In genomic region chr16:19555186-19555937, GRCh38 we compare ENCODE assay signal across 8 cellular contexts. TPM values are rescaled to one million over a fixed set of nuclear protein-coding genes. Genes with fewer than 3 reads are reported as not detected.
DNase-seq lines count a peak whose midpoint lies in the region; ATAC-seq, FAIRE-seq and TF ChIP-seq lines count a peak whose summit lies in the region.

A gene with protein sequence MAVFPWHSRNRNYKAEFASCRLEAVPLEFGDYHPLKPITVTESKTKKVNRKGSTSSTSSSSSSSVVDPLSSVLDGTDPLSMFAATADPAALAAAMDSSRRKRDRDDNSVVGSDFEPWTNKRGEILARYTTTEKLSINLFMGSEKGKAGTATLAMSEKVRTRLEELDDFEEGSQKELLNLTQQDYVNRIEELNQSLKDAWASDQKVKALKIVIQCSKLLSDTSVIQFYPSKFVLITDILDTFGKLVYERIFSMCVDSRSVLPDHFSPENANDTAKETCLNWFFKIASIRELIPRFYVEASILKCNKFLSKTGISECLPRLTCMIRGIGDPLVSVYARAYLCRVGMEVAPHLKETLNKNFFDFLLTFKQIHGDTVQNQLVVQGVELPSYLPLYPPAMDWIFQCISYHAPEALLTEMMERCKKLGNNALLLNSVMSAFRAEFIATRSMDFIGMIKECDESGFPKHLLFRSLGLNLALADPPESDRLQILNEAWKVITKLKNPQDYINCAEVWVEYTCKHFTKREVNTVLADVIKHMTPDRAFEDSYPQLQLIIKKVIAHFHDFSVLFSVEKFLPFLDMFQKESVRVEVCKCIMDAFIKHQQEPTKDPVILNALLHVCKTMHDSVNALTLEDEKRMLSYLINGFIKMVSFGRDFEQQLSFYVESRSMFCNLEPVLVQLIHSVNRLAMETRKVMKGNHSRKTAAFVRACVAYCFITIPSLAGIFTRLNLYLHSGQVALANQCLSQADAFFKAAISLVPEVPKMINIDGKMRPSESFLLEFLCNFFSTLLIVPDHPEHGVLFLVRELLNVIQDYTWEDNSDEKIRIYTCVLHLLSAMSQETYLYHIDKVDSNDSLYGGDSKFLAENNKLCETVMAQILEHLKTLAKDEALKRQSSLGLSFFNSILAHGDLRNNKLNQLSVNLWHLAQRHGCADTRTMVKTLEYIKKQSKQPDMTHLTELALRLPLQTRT (plus strand): TSS chr16:19555703. CDS start chr16:19555730, 27 bp downstream.

- POLR2A ChIA-PET in BJ (lab: Charles Lee), result interaction anchor here (0.9 kb wide), 1 partner anchor 32 kb away, joined by 3 read pairs; the partner anchor contains the start of gene CCP110

- DNase-seq in BJ (ENCODE audit: low read depth) (peak; percentile 94), GM19238 (ENCODE audit: insufficient read length, low spot score) (peak; percentile 80), NCI-H524 (lab: John Stamatoyannopoulos, UW) (peak; percentile 98 to 99), kidney tubule cell (ENCODE audit: low spot score) (peak; percentile 99)
- peak; percentile 97 for DNase-seq in activated CD4-positive, alpha-beta T cell treated with anti-CD3 and anti-CD28 coated beads for 48 hours
- peak; percentile 86 to 90 (median 88) for DNase-seq in stimulated activated CD4-positive, alpha-beta T cell treated with anti-CD3 and anti-CD28 coated beads, Interleukin-1b, Interleukin-23, amount 100 ng/mL, for 24 hours (ENCODE audit: low read depth in 4 of 4, low spot score in 1 of 4)

- peak; percentile 83 for TF ChIP-seq CTCF in BJ (IDR thresholded peaks at IDR 0.05; ENCODE audit: insufficient read depth, low read depth, low read length)

- H3K36me3 ChIP-seq in BJ (ENCODE audit: control insufficient read depth, insufficient read depth, low read length), result no peaks in the 10 kb centered on the region

- no peaks in the 10 kb centered on the region for H3K27me3 ChIP-seq in BJ (ENCODE audit: control insufficient read depth, insufficient read depth, low read length)

- CTCF ChIA-PET in BJ (lab: Yijun Ruan, JAX), result interaction anchor here (0.7 to 2.4 kb wide), 10 partner anchors 9 to 336 kb away, joined by 3 to 14 read pairs (median 6); no protein-coding TSS in a partner anchor

- peak; percentile 5 for FAIRE-seq in colon (lab: Jason Lieb, UNC)

- peak within 1 kb of the TSS; percentile 72 for H3K4me3 ChIP-seq in BJ (ENCODE audit: low read depth, low read length)

- peak; percentile 95 for ATAC-seq in HG03442 (IDR thresholded peaks at IDR 0.05; ENCODE audit: unreplicated experiment)

RNA-seq across cellular contexts. Expression of the gene that starts here (rescaled TPM):
- polyA plus RNA-seq in BJ (2011; rRNA removed), result 40.1 and 83.2 TPM in 2 replicates
- polyA minus RNA-seq in BJ (2011; rRNA and poly(A)+ RNA removed), result 72.0 and 82.5 TPM in 2 replicates

Comparison
In these comparisons a context has a peak if more than half of its experiments do, and no peak if none do; other contexts are left out.
1. Peak in every context shown above with its lines: DNase-seq, ATAC-seq and H3K4me3 ChIP-seq.